In the genomic region with DNA sequence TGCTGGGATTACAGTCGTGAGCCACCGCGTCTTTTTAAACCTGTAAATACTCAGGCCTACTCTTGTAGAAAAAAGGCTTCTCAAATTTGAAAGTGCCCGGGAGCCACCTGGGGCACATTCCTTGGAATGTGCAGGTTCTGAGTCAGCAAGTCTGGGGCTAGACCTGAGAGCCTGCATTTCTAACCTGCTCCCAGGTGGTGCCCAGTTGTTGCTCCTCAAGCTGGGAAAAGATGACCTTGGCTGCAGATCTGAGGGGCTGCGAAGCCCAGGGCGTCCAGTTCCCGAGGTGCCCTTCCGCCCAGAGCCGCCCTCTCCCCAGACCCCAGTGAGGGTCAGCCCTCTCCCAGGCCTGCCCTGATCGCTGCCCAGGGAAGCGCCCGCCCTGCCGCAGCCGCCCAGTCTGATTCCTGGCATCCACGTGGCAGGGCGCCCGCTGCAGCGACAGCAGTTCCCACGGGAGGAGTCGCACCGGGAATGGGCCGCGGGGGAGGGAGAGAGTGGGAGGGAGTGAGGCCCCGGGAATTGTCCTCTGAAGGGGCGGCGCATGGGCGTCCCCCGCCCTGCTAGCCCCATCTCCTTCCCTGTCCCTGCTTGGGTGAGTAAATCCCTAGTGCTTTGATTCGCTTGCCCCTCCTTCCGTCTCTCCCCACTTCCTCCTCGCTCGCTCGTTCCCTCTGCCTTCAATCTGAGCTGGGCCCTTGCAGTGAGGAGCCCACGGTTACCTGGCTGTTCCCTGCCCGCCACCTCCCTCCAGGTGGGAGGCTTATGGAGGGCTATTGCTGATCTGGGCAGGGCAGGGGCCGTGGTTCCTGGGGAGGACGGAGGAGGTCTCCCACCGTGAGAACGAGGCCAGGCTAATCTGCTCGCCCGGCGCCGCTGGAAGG, we compare ENCODE assay signal across 8 cellular contexts. TPM values are rescaled to one million over a fixed set of nuclear protein-coding genes. Genes with fewer than 3 reads are reported as not detected.
DNase-seq lines count a peak whose midpoint lies in the region; ATAC-seq and TF ChIP-seq lines count a peak whose summit lies in the region.

No MANE protein-coding gene starts in this region.

- no peaks in the 10 kb centered on the region for H3K9me3 Mint-ChIP-seq in activated B cell treated with CpG ODN at 0.5 μM for 24 hours

- CTCF ChIA-PET in activated B cell treated with CpG ODN at 0.5 μM for 24 hours (lab: Charles Lee): interaction anchor here (0.6 kb wide), 1 partner anchor 191 kb away, joined by 3 read pairs; no protein-coding TSS in a partner anchor
- CTCF ChIA-PET in HEK293T (lab: Yijun Ruan, JAX): interaction anchor here (0.6 to 5.2 kb wide), 3 partner anchors 13 to 34 kb away, joined by 3 to 40 read pairs (median 4); no protein-coding TSS in a partner anchor

- peak overlapping the region; percentile 85 for H3K27ac ChIP-seq in prostate gland

- H3K27me3 ChIP-seq in prostate gland (replicated peaks; ENCODE audit: insufficient read depth): no peaks in the 10 kb centered on the region

- H3K27ac Mint-ChIP-seq in activated B cell treated with CpG ODN at 0.5 μM for 24 hours: no peak overlapping the region

- intact Hi-C loops in activated B cell treated with CpG ODN at 0.5 μM for 24 hours (cut with micrococcal nuclease) (no loop called here), left cardiac atrium (cut with DNase I) (no loop called here), prostate gland (cut with DNase I) (no loop called here)

- peaks cover 14% of the 10 kb centered on the region for H3K27me3 Mint-ChIP-seq in activated B cell treated with CpG ODN at 0.5 μM for 24 hours

- peak; percentile 49 for TF ChIP-seq POLR2A in prostate gland (IDR thresholded peaks at IDR 0.05)
- no peak for TF ChIP-seq POLR2A in GM18505 (IDR thresholded peaks at IDR 0.05; ENCODE audit: borderline replicate concordance, extremely low read depth, insufficient read depth, insufficient read length)

- H3K4me1 Mint-ChIP-seq in activated B cell treated with CpG ODN at 0.5 μM for 24 hours: peaks cover 2% of the 10 kb centered on the region

- peaks cover 13% of the 10 kb centered on the region for H3K4me1 ChIP-seq in prostate gland (replicated peaks)

- H3K4me3 ChIP-seq in prostate gland: peak overlapping the region; percentile 21 to 29

- H3K9me3 ChIP-seq in prostate gland: no peaks in the 10 kb centered on the region

- no peak overlapping the region for H3K4me3 Mint-ChIP-seq in activated B cell treated with CpG ODN at 0.5 μM for 24 hours

- no peak for TF ChIP-seq CTCF in activated B cell treated with CpG ODN at 0.5 μM for 24 hours (IDR thresholded peaks at IDR 0.05)
- no peak for TF ChIP-seq CTCF in prostate gland (IDR thresholded peaks at IDR 0.05)

- POLR2A ChIA-PET in activated B cell treated with CpG ODN at 0.5 μM for 24 hours (lab: Charles Lee) (no interaction called here), HEK293T (lab: Yijun Ruan, JAX) (no interaction called here)

- peak; percentile 74 for DNase-seq in H4 (ENCODE audit: low spot score)
- no peak for DNase-seq in activated B cell treated with CpG ODN at 0.5 μM for 24 hours
- peak; percentile 83 for DNase-seq in left cardiac atrium
- peak; percentile 95 for DNase-seq in prostate gland (ENCODE audit: low spot score)
- no peak for DNase-seq in HEK293T (ENCODE audit: extremely low spot score)
- DNase-seq in Kasumi-1 (lab: John Stamatoyannopoulos, UW): no peak
- DNase-seq in NCI-H2196 treated with DMSO at 0.1 percent for 48 hours (lab: John Stamatoyannopoulos, UW; ENCODE audit: unreplicated experiment): no peak

- H3K36me3 ChIP-seq in prostate gland: no peaks in the 10 kb centered on the region

- H3K36me3 Mint-ChIP-seq in activated B cell treated with CpG ODN at 0.5 μM for 24 hours (ENCODE audit: low read depth): no peaks in the 10 kb centered on the region

- ATAC-seq in activated B cell treated with CpG ODN at 0.5 μM for 24 hours (ENCODE audit: low read depth) (peak; percentile 10), left cardiac atrium (peak; percentile 89 to 93), GM18505 (IDR thresholded peaks at IDR 0.05; ENCODE audit: unreplicated experiment) (no peak)

- WGBS in prostate gland: 18% methylated on average over 43 of the region's 43 CpGs

TF ChIP-seq in HEK293T, 16 proteins besides CTCF, POLR2A, EP300 and RAD21:
- TF ChIP-seq HDGF (IDR thresholded peaks at IDR 0.05; ENCODE audit: borderline replicate concordance) (no peak), CTBP1 (IDR thresholded peaks at IDR 0.05; ENCODE audit: borderline replicate concordance) (no peak), FOXK2 (IDR thresholded peaks at IDR 0.05) (no peak), SUZ12 (IDR thresholded peaks at IDR 0.05) (no peak), BHLHE40 (IDR thresholded peaks at IDR 0.05; ENCODE audit: borderline replicate concordance) (no peak), ARNT (IDR thresholded peaks at IDR 0.05) (no peak), SP1 (IDR thresholded peaks at IDR 0.05) (no peak), LEF1 (IDR thresholded peaks at IDR 0.05; ENCODE audit: borderline replicate concordance) (no peak), L3MBTL2 (conservative IDR thresholded peaks at IDR 0.05) (no peak), NFRKB (IDR thresholded peaks at IDR 0.05) (no peak), FOXA1 (IDR thresholded peaks at IDR 0.05) (no peak), FOXM1 (IDR thresholded peaks at IDR 0.05; ENCODE audit: borderline replicate concordance) (no peak), ELF4 (IDR thresholded peaks at IDR 0.05) (no peak), TARDBP (IDR thresholded peaks at IDR 0.05) (no peak), ZNF384 (IDR thresholded peaks at IDR 0.05) (no peak)
- TF ChIP-seq, protein P1, sequence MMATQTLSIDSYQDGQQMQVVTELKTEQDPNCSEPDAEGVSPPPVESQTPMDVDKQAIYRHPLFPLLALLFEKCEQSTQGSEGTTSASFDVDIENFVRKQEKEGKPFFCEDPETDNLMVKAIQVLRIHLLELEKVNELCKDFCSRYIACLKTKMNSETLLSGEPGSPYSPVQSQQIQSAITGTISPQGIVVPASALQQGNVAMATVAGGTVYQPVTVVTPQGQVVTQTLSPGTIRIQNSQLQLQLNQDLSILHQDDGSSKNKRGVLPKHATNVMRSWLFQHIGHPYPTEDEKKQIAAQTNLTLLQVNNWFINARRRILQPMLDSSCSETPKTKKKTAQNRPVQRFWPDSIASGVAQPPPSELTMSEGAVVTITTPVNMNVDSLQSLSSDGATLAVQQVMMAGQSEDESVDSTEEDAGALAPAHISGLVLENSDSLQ (IDR thresholded peaks at IDR 0.05): no peak

RNA-seq across cellular contexts. Expression of a gene that starts 18.8 kb away (rescaled TPM):
- total RNA-seq in H4 (2014; rRNA removed; shearing (Covaris generic)): 1.0 and 2.0 TPM in 2 replicates
- total RNA-seq in activated B cell treated with CpG ODN at 0.5 μM for 24 hours (not detected in 2 replicates), left cardiac atrium (10 to 100 TPM; 17.1 to 29.0 TPM), prostate gland (10 to 100 TPM; 19.1 to 19.9 TPM)

RNA-seq across cellular contexts. Expression of a gene that starts 38.0 kb away (rescaled TPM):
- total RNA-seq in H4 (2014; rRNA removed; shearing (Covaris generic)): 3.1 and 3.3 TPM in 2 replicates
- total RNA-seq in activated B cell treated with CpG ODN at 0.5 μM for 24 hours: 0.24 and 0.44 TPM in 2 replicates
- 10 to 100 TPM; 40.6 to 45.2 TPM for total RNA-seq in left cardiac atrium
- 10 to 100 TPM; 21.1 to 30.6 TPM for total RNA-seq in prostate gland

Comparison
In these comparisons a context has a peak if more than half of its experiments do, and no peak if none do; other contexts are left out.
1. DNase-seq: peak in H4 (single experiment), left cardiac atrium (single experiment) and prostate gland (single experiment); none in activated B cell treated with CpG ODN at 0.5 μM for 24 hours (single experiment), HEK293T (single experiment), Kasumi-1 (0 of 2) and NCI-H2196 treated with DMSO at 0.1 percent for 48 hours (single experiment).